14 cellular contexts compared by ENCODE assay signal in the genomic region with DNA sequence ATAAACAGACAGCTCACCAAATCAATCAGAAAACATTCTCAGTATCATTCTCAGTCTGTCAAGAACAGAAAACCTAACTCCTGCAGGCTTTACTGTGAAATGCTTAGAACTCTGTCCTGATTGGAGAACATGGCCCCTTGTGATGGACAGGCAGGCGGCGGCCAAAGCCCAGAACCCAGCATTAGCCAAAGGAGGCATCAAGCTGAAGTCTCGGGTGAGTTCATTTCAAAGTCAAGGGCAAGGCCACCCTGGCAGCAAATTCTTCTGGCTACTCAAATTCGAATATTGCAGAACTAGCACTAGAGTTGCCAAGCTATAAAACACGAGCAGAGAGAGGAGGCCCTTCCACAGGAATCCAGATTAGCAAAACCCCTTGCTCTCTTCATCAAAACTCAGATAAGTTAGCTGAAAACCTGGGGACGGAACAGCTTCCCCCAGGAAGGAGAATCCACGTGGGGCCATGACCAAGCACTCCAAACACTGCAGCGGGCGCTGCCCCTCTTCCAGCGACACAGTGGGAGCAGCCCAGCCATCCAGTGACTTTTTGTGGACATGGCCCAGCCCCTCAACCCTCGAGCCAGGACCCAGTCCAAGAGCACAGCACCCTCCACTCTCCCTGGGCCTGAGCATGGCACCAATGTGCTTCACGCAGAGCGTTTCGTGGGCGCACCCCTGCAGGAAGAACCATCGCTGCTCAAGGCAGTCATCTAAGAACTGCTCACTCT.
DNase-seq lines count a peak whose midpoint lies in the region; ATAC-seq and TF ChIP-seq lines count a peak whose summit lies in the region.
"Had no signal": no experiment of that assay in that cellular context is flagged by ENCODE, and none has a peak within 500 bp of the region (broad histone marks: within the 10 kb centered on the region; RNA-seq: fewer than 3 reads in every experiment).

No MANE protein-coding gene starts in this region.

- DNase-seq in natural killer cell (no peak), fibroblast of gingiva (ENCODE audit: low read depth) (peak; percentile 67), neuronal stem cell (ENCODE audit: low spot score) (no peak), T-helper 2 cell (no peak), NCI-H2171 treated with DMSO at 0.1 percent for 48 hours (lab: John Stamatoyannopoulos, UW) (no peak)
- no peak for DNase-seq in natural killer cell treated with Interleukin-12 subunit alpha and Interleukin-12 subunit beta and Interleukin-15 and Interleukin-18, amount 100 ng/mL, for 72 hours (ENCODE audit: low spot score)
- DNase-seq: activated CD4-positive, alpha-beta T cell treated with anti-CD3 and anti-CD28 coated beads, Interleukin-2, amount 50 U/mL, for 48 hours; activated naive CD4-positive, alpha-beta T cell treated with anti-CD3 and anti-CD28 coated beads, Interleukin-2, amount 50 U/mL, for 16 hours; cerebellar nuclear complex; NCI-H1436 treated with DMSO at 0.1 percent for 48 hours; NCI-H526 had no signal

- WGBS in neuronal stem cell (ENCODE audit: extremely low coverage in 2 of 2, insufficient read length in 2 of 2, insufficient replicate concordance in 1 of 2), 2 donors = no CpG with 5 or more reads among the region's 16 CpGs

- peak overlapping the region; percentile 7 for H2AK5ac ChIP-seq in neuronal stem cell (ENCODE audit: low read depth, low read length)

- no peak overlapping the region for H3K9ac ChIP-seq in neuronal stem cell (ENCODE audit: low read depth, low read length, poor library complexity)

- peak overlapping the region; percentile 59 for H2BK5ac ChIP-seq in neuronal stem cell (ENCODE audit: low read length)

- H4K91ac ChIP-seq in neuronal stem cell (ENCODE audit: low read depth, low read length, poor library complexity) = no peak overlapping the region

- no peak overlapping the region for H3K4me2 ChIP-seq in neuronal stem cell (ENCODE audit: insufficient read depth, low read length, poor library complexity, severe bottlenecking)

- ATAC-seq in natural killer cell (no peak), HG03439 (IDR thresholded peaks at IDR 0.05; ENCODE audit: unreplicated experiment) (no peak), GM21717 (IDR thresholded peaks at IDR 0.05; ENCODE audit: unreplicated experiment) (no peak)
- no peak for ATAC-seq in natural killer cell treated with Interleukin-12 subunit alpha and Interleukin-12 subunit beta and Interleukin-15 and Interleukin-18, amount 100 ng/mL, for 72 hours

- no peaks in the 10 kb centered on the region for H3K9me3 ChIP-seq in neuronal stem cell (replicated peaks in 1 of 2; ENCODE audit: control insufficient read depth in 2 of 2, insufficient read depth in 1 of 2, low read depth in 1 of 2, low read length in 2 of 2)

- no peaks in the 10 kb centered on the region for H3K27me3 ChIP-seq in neuronal stem cell (ENCODE audit: control insufficient read depth in 3 of 3, insufficient read depth in 3 of 3, low read depth in 1 of 3, low read length in 3 of 3)

- no peak for TF ChIP-seq CTCF in natural killer cell (IDR thresholded peaks at IDR 0.05)

- H3K27me3 Mint-ChIP-seq in natural killer cell (ENCODE audit: low read depth in 2 of 2) = no peaks in the 10 kb centered on the region
- H3K27me3 Mint-ChIP-seq in natural killer cell treated with Interleukin-12 subunit alpha and Interleukin-12 subunit beta and Interleukin-15 and Interleukin-18, amount 100 ng/mL, for 72 hours = no peaks in the 10 kb centered on the region
- H3K27me3 Mint-ChIP-seq: type B pancreatic cell had no signal

- H3K27ac Mint-ChIP-seq in natural killer cell = peak overlapping the region; percentile 29 to 72
- H3K27ac Mint-ChIP-seq in natural killer cell treated with Interleukin-12 subunit alpha and Interleukin-12 subunit beta and Interleukin-15 and Interleukin-18, amount 100 ng/mL, for 72 hours = no peak overlapping the region
- H3K27ac Mint-ChIP-seq: type B pancreatic cell had no signal

- H3K36me3 ChIP-seq in neuronal stem cell (replicated peaks in 1 of 2; ENCODE audit: control insufficient read depth in 2 of 2, insufficient read depth in 2 of 2, low read length in 2 of 2) = no peaks in the 10 kb centered on the region

- H3K23ac ChIP-seq in neuronal stem cell (ENCODE audit: low read depth, low read length, poor library complexity) = no peak overlapping the region

- no peak overlapping the region for H2AFZ ChIP-seq in neuronal stem cell (ENCODE audit: low read length)

- intact Hi-C loops in natural killer cell (cut with micrococcal nuclease) = no loop called here

- no peak overlapping the region for H3K4me3 Mint-ChIP-seq in natural killer cell
- H3K4me3 Mint-ChIP-seq in natural killer cell treated with Interleukin-12 subunit alpha and Interleukin-12 subunit beta and Interleukin-15 and Interleukin-18, amount 100 ng/mL, for 72 hours = no peak overlapping the region
- H3K4me3 Mint-ChIP-seq: type B pancreatic cell had no signal

- H4K8ac ChIP-seq in neuronal stem cell (ENCODE audit: low read depth, low read length) = no peak overlapping the region

- no peak overlapping the region for H3K4me3 ChIP-seq in neuronal stem cell (ENCODE audit: low read length in 2 of 2)

- peaks cover 49 to 51% of the 10 kb centered on the region in 2 donors for H3K4me1 Mint-ChIP-seq in natural killer cell
- H3K4me1 Mint-ChIP-seq in natural killer cell treated with Interleukin-12 subunit alpha and Interleukin-12 subunit beta and Interleukin-15 and Interleukin-18, amount 100 ng/mL, for 72 hours (ENCODE audit: low read depth in 2 of 2) = peaks cover 34 to 38% of the 10 kb centered on the region in 2 donors

- peak overlapping the region; percentile 28 for H2BK15ac ChIP-seq in neuronal stem cell (ENCODE audit: low read length)

- H3K18ac ChIP-seq in neuronal stem cell (ENCODE audit: low read length) = no peak overlapping the region

- H2BK12ac ChIP-seq in neuronal stem cell (ENCODE audit: low read length) = no peak overlapping the region

- H3K4me1 ChIP-seq in neuronal stem cell (ENCODE audit: control insufficient read depth in 2 of 2, insufficient read depth in 1 of 2, low read depth in 1 of 2, low read length in 2 of 2) = peaks cover 24 to 32% of the 10 kb centered on the region in 2 donors

- H3K36me3 Mint-ChIP-seq in natural killer cell = no peaks in the 10 kb centered on the region
- no peaks in the 10 kb centered on the region for H3K36me3 Mint-ChIP-seq in natural killer cell treated with Interleukin-12 subunit alpha and Interleukin-12 subunit beta and Interleukin-15 and Interleukin-18, amount 100 ng/mL, for 72 hours
- H3K36me3 Mint-ChIP-seq: type B pancreatic cell had no signal

- peaks cover 10% of the 10 kb centered on the region for H3K79me1 ChIP-seq in neuronal stem cell (ENCODE audit: low read depth, low read length)

- H3K9me3 Mint-ChIP-seq in natural killer cell = no peaks in the 10 kb centered on the region
- no peaks in the 10 kb centered on the region for H3K9me3 Mint-ChIP-seq in natural killer cell treated with Interleukin-12 subunit alpha and Interleukin-12 subunit beta and Interleukin-15 and Interleukin-18, amount 100 ng/mL, for 72 hours
- H3K9me3 Mint-ChIP-seq: type B pancreatic cell had no signal

- H3K4ac ChIP-seq in neuronal stem cell (ENCODE audit: low read length) = no peak overlapping the region

- no peak overlapping the region for H2BK120ac ChIP-seq in neuronal stem cell (ENCODE audit: low read depth, low read length)

- no peak overlapping the region for H3K14ac ChIP-seq in neuronal stem cell (ENCODE audit: low read length)

- H3K27ac ChIP-seq in neuronal stem cell (replicated peaks; ENCODE audit: low read length) = no peak overlapping the region

Comparison
In these comparisons a context has a peak if more than half of its experiments do, and no peak if none do; other contexts are left out.
1. H3K27ac Mint-ChIP-seq: peak in natural killer cell (2 of 2); none in natural killer cell treated with Interleukin-12 subunit alpha and Interleukin-12 subunit beta and Interleukin-15 and Interleukin-18, amount 100 ng/mL, for 72 hours (0 of 2).